ENCODE assay signal across 2 cellular contexts in the genomic region with DNA sequence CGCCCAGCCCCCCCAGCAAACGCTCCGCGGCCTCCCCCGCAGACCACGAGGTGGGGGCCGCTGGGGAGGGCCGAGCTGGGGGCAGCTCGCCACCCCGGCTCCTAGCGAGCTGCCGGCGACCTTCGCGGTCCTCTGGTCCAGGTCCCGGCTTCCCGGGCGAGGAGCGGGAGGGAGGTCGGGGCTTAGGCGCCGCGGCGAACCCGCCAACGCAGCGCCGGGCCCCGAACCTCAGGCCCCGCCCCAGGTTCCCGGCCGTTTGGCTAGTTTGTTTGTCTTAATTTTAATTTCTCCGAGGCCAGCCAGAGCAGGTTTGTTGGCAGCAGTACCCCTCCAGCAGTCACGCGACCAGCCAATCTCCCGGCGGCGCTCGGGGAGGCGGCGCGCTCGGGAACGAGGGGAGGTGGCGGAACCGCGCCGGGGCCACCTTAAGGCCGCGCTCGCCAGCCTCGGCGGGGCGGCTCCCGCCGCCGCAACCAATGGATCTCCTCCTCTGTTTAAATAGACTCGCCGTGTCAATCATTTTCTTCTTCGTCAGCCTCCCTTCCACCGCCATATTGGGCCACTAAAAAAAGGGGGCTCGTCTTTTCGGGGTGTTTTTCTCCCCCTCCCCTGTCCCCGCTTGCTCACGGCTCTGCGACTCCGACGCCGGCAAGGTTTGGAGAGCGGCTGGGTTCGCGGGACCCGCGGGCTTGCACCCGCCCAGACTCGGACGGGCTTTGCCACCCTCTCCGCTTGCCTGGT.
A peak's percentile ranks its signal among the peaks of the same experiment; 100 is the strongest.
TF ChIP-seq lines count a peak whose summit lies in the region.

A gene (plus strand): TSS at position 524 of the 741 bp plus-strand sequence. CDS start 472 bp downstream, outside the sequence.

TF ChIP-seq in IMR-90, 13 proteins besides CTCF, POLR2A, EP300 and RAD21:
- TF ChIP-seq MAFK (IDR thresholded peaks at IDR 0.05; ENCODE audit: low read depth, low read length): no peak
- TF ChIP-seq, protein P1, sequence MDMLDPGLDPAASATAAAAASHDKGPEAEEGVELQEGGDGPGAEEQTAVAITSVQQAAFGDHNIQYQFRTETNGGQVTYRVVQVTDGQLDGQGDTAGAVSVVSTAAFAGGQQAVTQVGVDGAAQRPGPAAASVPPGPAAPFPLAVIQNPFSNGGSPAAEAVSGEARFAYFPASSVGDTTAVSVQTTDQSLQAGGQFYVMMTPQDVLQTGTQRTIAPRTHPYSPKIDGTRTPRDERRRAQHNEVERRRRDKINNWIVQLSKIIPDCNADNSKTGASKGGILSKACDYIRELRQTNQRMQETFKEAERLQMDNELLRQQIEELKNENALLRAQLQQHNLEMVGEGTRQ (IDR thresholded peaks at IDR 0.05; ENCODE audit: low read depth, low read length): peak; percentile 65; the same call in 1 of the 2 replicates
- TF ChIP-seq SMC3 (IDR thresholded peaks at IDR 0.05; ENCODE audit: low read depth, low read length): no peak
- TF ChIP-seq RFX5 (IDR thresholded peaks at IDR 0.05; ENCODE audit: low read depth, low read length): no peak
- TF ChIP-seq MAZ (IDR thresholded peaks at IDR 0.05; ENCODE audit: borderline replicate concordance, low read depth, low read length): no peak
- no peak for TF ChIP-seq RCOR1 (IDR thresholded peaks at IDR 0.05; ENCODE audit: insufficient replicate concordance, low read length)
- TF ChIP-seq CHD1 (IDR thresholded peaks at IDR 0.05; ENCODE audit: low read depth, low read length): peak; percentile 39; the same call in 1 of the 2 replicates
- TF ChIP-seq, protein P2, sequence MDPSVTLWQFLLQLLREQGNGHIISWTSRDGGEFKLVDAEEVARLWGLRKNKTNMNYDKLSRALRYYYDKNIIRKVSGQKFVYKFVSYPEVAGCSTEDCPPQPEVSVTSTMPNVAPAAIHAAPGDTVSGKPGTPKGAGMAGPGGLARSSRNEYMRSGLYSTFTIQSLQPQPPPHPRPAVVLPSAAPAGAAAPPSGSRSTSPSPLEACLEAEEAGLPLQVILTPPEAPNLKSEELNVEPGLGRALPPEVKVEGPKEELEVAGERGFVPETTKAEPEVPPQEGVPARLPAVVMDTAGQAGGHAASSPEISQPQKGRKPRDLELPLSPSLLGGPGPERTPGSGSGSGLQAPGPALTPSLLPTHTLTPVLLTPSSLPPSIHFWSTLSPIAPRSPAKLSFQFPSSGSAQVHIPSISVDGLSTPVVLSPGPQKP (IDR thresholded peaks at IDR 0.05; ENCODE audit: borderline replicate concordance, low read depth, low read length): no peak
- TF ChIP-seq BHLHE40 (IDR thresholded peaks at IDR 0.05; ENCODE audit: low read depth, low read length): peak; percentile 97

TF ChIP-seq in endothelial cell of umbilical vein, 7 proteins besides CTCF, POLR2A, EP300 and RAD21:
- TF ChIP-seq POLR2AphosphoS5 (IDR thresholded peaks at IDR 0.05; ENCODE audit: insufficient read depth, low read depth, low read length) (peak; percentile 87), GATA2 (IDR thresholded peaks at IDR 0.05; ENCODE audit: insufficient read depth, insufficient read length, low read depth, low read length) (no peak), EZH2 (IDR thresholded peaks at IDR 0.05; ENCODE audit: borderline replicate concordance, low read depth, low read length, severe bottlenecking) (no peak), FOS (IDR thresholded peaks at IDR 0.05; ENCODE audit: borderline replicate concordance, insufficient read depth, low read length) (no peak), MYC (IDR thresholded peaks at IDR 0.05; ENCODE audit: low read depth, low read length) (no peak)
- TF ChIP-seq, protein P3, sequence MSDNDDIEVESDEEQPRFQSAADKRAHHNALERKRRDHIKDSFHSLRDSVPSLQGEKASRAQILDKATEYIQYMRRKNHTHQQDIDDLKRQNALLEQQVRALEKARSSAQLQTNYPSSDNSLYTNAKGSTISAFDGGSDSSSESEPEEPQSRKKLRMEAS (IDR thresholded peaks at IDR 0.05; ENCODE audit: insufficient read depth, insufficient read length): peak; percentile 23
